Comparison of ENCODE assay signal across 7 cellular contexts in the genomic region with DNA sequence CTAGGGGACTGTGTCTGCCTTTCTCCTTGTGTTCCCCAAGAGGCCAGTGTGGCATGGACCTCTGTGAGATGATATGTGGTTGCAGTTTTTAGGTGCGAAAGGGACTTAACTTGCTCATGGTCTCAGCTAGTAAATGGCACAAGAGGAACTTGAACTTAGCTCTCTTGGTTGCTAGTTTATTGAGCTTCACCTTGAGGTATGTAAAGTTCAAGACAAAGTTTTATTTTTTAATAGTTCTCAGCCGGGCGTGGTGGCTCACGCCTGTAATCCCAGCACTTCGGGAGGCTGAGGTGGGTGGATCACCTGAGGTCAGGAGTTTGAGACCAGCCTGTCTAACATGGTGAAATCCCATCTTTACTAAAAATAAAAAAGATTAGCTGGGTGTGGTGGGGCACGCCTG.
"Had no signal": no experiment of that assay in that cellular context is flagged by ENCODE, and none has a peak within 500 bp of the region (broad histone marks: within the 10 kb centered on the region; RNA-seq: fewer than 3 reads in every experiment).

No MANE protein-coding gene starts in this region.

- H3K27ac ChIP-seq: HL-60 had no signal

- ATAC-seq: GM23338, HepG2 had no signal

- DNase-seq: H9, HCEC 1CT had no signal

- FAIRE-seq: H1, H54, HepG2 had no signal

- H3K4me3 ChIP-seq: GM23338 had no signal
